In genomic region chr7:44599222-44599621, GRCh38 we compare ENCODE assay signal across 23 cellular contexts. TPM values are rescaled to one million over a fixed set of nuclear protein-coding genes. Genes with fewer than 3 reads are reported as not detected.
"Had no signal": no experiment of that assay in that cellular context is flagged by ENCODE, and none has a peak within 500 bp of the region (broad histone marks: within the 10 kb centered on the region; RNA-seq: fewer than 3 reads in every experiment).

No MANE protein-coding gene starts in this region.

- H3K36me3 ChIP-seq: colonic mucosa, esophagus muscularis mucosa, gastroesophageal sphincter, heart left ventricle, left lung, lower lobe of right lung had no signal

- H3K4me1 ChIP-seq: colonic mucosa, foreskin keratinocyte, gastroesophageal sphincter, lower lobe of right lung had no signal

- H3K4me1 Mint-ChIP-seq: mesothelial cell of epicardium had no signal

- H3K27ac Mint-ChIP-seq: mesothelial cell of epicardium had no signal

- H3K9me3 ChIP-seq: colonic mucosa, esophagus muscularis mucosa, gastroesophageal sphincter, heart left ventricle, left lung, lower lobe of right lung, mucosa of descending colon had no signal

- H3K4me3 Mint-ChIP-seq: mesothelial cell of epicardium, naive B cell had no signal

- H3K4me3 ChIP-seq: colonic mucosa, dorsolateral prefrontal cortex, esophagus muscularis mucosa, gastroesophageal sphincter, heart left ventricle, hepatocyte, left lung, lower lobe of right lung, mucosa of descending colon had no signal

- H3K9me3 Mint-ChIP-seq: mesothelial cell of epicardium, naive B cell had no signal

- ATAC-seq: foreskin keratinocyte, gastroesophageal sphincter, heart left ventricle, left cardiac atrium, left lung, left ventricle myocardium superior, lower lobe of right lung, mucosa of descending colon had no signal

- H3K36me3 Mint-ChIP-seq: mesothelial cell of epicardium, naive B cell had no signal

- H3K27me3 ChIP-seq: colonic mucosa, dorsolateral prefrontal cortex, esophagus muscularis mucosa, foreskin keratinocyte, gastroesophageal sphincter, heart left ventricle, hepatocyte, left lung had no signal

- DNase-seq: colonic mucosa; dermis blood vessel endothelial cell; dorsolateral prefrontal cortex; effector CD4-positive, alpha-beta T cell; effector memory CD4-positive, alpha-beta T cell; foreskin keratinocyte; heart left ventricle; left cardiac atrium; left lung; left ventricle myocardium superior; lower lobe of right lung; mesenchymal stem cell; mucosa of descending colon; naive B cell had no signal

- H3K27ac ChIP-seq: colonic mucosa, dorsolateral prefrontal cortex, esophagus muscularis mucosa, foreskin keratinocyte, gastroesophageal sphincter, heart left ventricle, hepatocyte, left lung, lower lobe of right lung had no signal

RNA-seq across cellular contexts. Expression of gene NPC1L1, which starts 58.1 kb away (rescaled TPM):
- total RNA-seq: dermis blood vessel endothelial cell, endothelial cell of umbilical vein, fibroblast of villous mesenchyme, foreskin keratinocyte, frontal cortex, left ventricle myocardium superior, lung microvascular endothelial cell, myocyte had no signal
